7 cellular contexts compared by ENCODE assay signal in the genomic region with DNA sequence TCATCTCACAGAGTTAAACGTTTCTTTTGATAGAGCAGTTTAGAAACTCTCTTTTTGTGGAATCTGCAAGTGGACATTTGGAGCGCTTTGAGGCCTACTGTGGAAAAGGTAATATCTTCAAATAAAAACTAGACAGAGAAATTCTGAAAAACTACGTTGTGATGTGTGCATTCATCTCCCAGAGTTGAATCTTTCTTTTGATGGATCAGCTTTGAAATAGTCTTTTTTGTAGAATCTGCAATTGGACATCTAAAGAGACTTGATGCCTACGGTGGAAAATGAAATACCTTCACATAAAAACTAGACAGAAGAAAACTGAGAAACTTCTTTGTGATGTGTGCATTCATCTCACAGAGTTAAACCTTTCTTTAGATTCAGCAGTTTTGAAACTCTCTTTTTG.
DNase-seq lines count a peak whose midpoint lies in the region; FAIRE-seq and TF ChIP-seq lines count a peak whose summit lies in the region.
"Not testable (repeated sequence)": the region's sequence is repeated elsewhere in the genome, so short reads cannot be mapped to it uniquely, and the experiment has no call there.

No MANE protein-coding gene starts in this region.

- H3K27ac Mint-ChIP-seq in activated CD4-positive, alpha-beta T cell treated with anti-CD3 and anti-CD28 coated beads, Interleukin-2, amount 10 ng/mL, durations not matched to agents 7 days and 5 days = not testable (repeated sequence)

- not testable (repeated sequence) for H3K36me3 ChIP-seq in HUES48 (ENCODE audit: control insufficient read depth, insufficient read depth, low read length); OCI-LY3 (replicated peaks; ENCODE audit: low read depth, low read length); endothelial cell of umbilical vein (ENCODE audit: control insufficient read depth in 2 of 2, extremely low read depth in 1 of 2, insufficient read depth in 2 of 2, low read length in 2 of 2)

- not testable (repeated sequence) for H3K9ac ChIP-seq in HUES48 (ENCODE audit: low read depth, low read length); OCI-LY3 (ENCODE audit: low read length); endothelial cell of umbilical vein (replicated peaks; ENCODE audit: extremely low read depth, insufficient read depth, low read length)

- H3K4me3 Mint-ChIP-seq in activated CD4-positive, alpha-beta T cell treated with anti-CD3 and anti-CD28 coated beads, Interleukin-2, amount 10 ng/mL, durations not matched to agents 7 days and 5 days = not testable (repeated sequence)

- H3K4me2 ChIP-seq in OCI-LY3 (ENCODE audit: low read length); endothelial cell of umbilical vein (ENCODE audit: insufficient read depth, low read length): not testable (repeated sequence)

- peak overlapping the region; percentile 55; the same call in 1 of the 2 replicates for H2AFZ ChIP-seq in OCI-LY3 (ENCODE audit: low read depth, low read length)
- not testable (repeated sequence) for H2AFZ ChIP-seq in endothelial cell of umbilical vein (ENCODE audit: low read depth, low read length)

- not testable (repeated sequence) for FAIRE-seq in endothelial cell of umbilical vein (lab: Jason Lieb, UNC)

- not testable (repeated sequence) for H3K9me3 Mint-ChIP-seq in activated CD4-positive, alpha-beta T cell treated with anti-CD3 and anti-CD28 coated beads, Interleukin-2, amount 10 ng/mL, durations not matched to agents 7 days and 5 days

- DNase-seq in ELF-1 (ENCODE audit: low read depth, low spot score) (peak; percentile 0), endothelial cell of umbilical vein (ENCODE audit: low read depth, low spot score) (peak; percentile 31), kidney tubule cell (ENCODE audit: low spot score) (peak; percentile 30), pons (ENCODE audit: low spot score) (peak; percentile 2)
- peak; percentile 7 for DNase-seq in activated CD4-positive, alpha-beta T cell treated with anti-CD3 and anti-CD28 coated beads, Interleukin-2, amount 10 ng/mL, durations not matched to agents 7 days and 5 days

- peaks cover 49% of the 10 kb centered on the region for H3K9me3 ChIP-seq in HUES48 (ENCODE audit: control insufficient read depth, insufficient read depth, low read length)
- H3K9me3 ChIP-seq in OCI-LY3 (ENCODE audit: insufficient read depth, low read length); endothelial cell of umbilical vein (replicated peaks; ENCODE audit: control insufficient read depth, insufficient read depth, low read length): not testable (repeated sequence)

- H3K9me1 ChIP-seq in endothelial cell of umbilical vein (replicated peaks; ENCODE audit: control insufficient read depth, extremely low read depth, insufficient read depth, low read length) = not testable (repeated sequence)

- not testable (repeated sequence) for H3K4me1 ChIP-seq in HUES48 (ENCODE audit: control insufficient read depth, insufficient read depth, low read length); OCI-LY3 (ENCODE audit: low read length); endothelial cell of umbilical vein (ENCODE audit: control insufficient read depth, extremely low read depth, insufficient read depth, low read length)

- not testable (repeated sequence) for H3K27me3 Mint-ChIP-seq in activated CD4-positive, alpha-beta T cell treated with anti-CD3 and anti-CD28 coated beads, Interleukin-2, amount 10 ng/mL, durations not matched to agents 7 days and 5 days

- H3K4me1 Mint-ChIP-seq in activated CD4-positive, alpha-beta T cell treated with anti-CD3 and anti-CD28 coated beads, Interleukin-2, amount 10 ng/mL, durations not matched to agents 7 days and 5 days = not testable (repeated sequence)

- TF ChIP-seq CTCF in OCI-LY3 (IDR thresholded peaks at IDR 0.05; ENCODE audit: low read depth, low read length); endothelial cell of umbilical vein (IDR thresholded peaks at IDR 0.05; ENCODE audit: extremely low read depth in 1 of 2, insufficient read depth in 1 of 2, low read depth in 1 of 2, low read length in 2 of 2): not testable (repeated sequence)

- TF ChIP-seq POLR2A in endothelial cell of umbilical vein (IDR thresholded peaks at IDR 0.05; ENCODE audit: low read depth, low read length) = not testable (repeated sequence)

- not testable (repeated sequence) for H3K79me2 ChIP-seq in OCI-LY3 (ENCODE audit: low read length); endothelial cell of umbilical vein (ENCODE audit: control insufficient read depth, insufficient read depth, low read length)

- CTCF ChIA-PET in activated CD4-positive, alpha-beta T cell treated with anti-CD3 and anti-CD28 coated beads, Interleukin-2, amount 10 ng/mL, durations not matched to agents 7 days and 5 days (lab: Charles Lee); endothelial cell of umbilical vein (lab: Charles Lee): not testable (repeated sequence)

- dilution Hi-C loops in endothelial cell of umbilical vein (cut with MboI; ENCODE audit: extremely low pct_ligation_motif_present, low sequenced_read_pairs) = not testable (repeated sequence)

- not testable (repeated sequence) for BruUV-seq in endothelial cell of umbilical vein (replicated peaks; lab: Mats Ljungman, UMichigan)

- 0 out of 2 replicates have a peak overlapping the region, but pooled peaks have one; percentile 14 for H3K4me3 ChIP-seq in HUES48 (ENCODE audit: low read depth, low read length)
- not testable (repeated sequence) for H3K4me3 ChIP-seq in OCI-LY3 (ENCODE audit: low read length); endothelial cell of umbilical vein (replicated peaks in 1 of 3; ENCODE audit: insufficient read depth in 1 of 3, low read depth in 1 of 3, low read length in 3 of 3)

- H3K27me3 ChIP-seq in HUES48 (ENCODE audit: control insufficient read depth, insufficient read depth, low read length); OCI-LY3 (ENCODE audit: low read depth, low read length); endothelial cell of umbilical vein (ENCODE audit: control insufficient read depth in 2 of 2, insufficient read depth in 2 of 2, low read length in 2 of 2): not testable (repeated sequence)

- POLR2A ChIA-PET in activated CD4-positive, alpha-beta T cell treated with anti-CD3 and anti-CD28 coated beads, Interleukin-2, amount 10 ng/mL, durations not matched to agents 7 days and 5 days (lab: Charles Lee); endothelial cell of umbilical vein (lab: Charles Lee): not testable (repeated sequence)

- H3K36me3 Mint-ChIP-seq in activated CD4-positive, alpha-beta T cell treated with anti-CD3 and anti-CD28 coated beads, Interleukin-2, amount 10 ng/mL, durations not matched to agents 7 days and 5 days (ENCODE audit: low read depth) = not testable (repeated sequence)

- H3K27ac ChIP-seq in HUES48 (ENCODE audit: low read depth, low read length); OCI-LY3 (ENCODE audit: low read length); endothelial cell of umbilical vein (ENCODE audit: insufficient read depth, low read depth, low read length): not testable (repeated sequence)

- H4K20me1 ChIP-seq in OCI-LY3 (ENCODE audit: insufficient read depth, low read length); endothelial cell of umbilical vein (replicated peaks; ENCODE audit: control insufficient read depth, extremely low read depth, insufficient read depth, low read length): not testable (repeated sequence)

- intact Hi-C loops in endothelial cell of umbilical vein (cut with micrococcal nuclease) = not testable (repeated sequence)
